In genomic region chr10:77866598-77866997, GRCh38 we compare ENCODE assay signal across 22 cellular contexts. TPM values are rescaled to one million over a fixed set of nuclear protein-coding genes. Genes with fewer than 3 reads are reported as not detected.
DNase-seq lines count a peak whose midpoint lies in the region; ATAC-seq and TF ChIP-seq lines count a peak whose summit lies in the region.
"Had no signal": no experiment of that assay in that cellular context is flagged by ENCODE, and none has a peak within 500 bp of the region (broad histone marks: within the 10 kb centered on the region; RNA-seq: fewer than 3 reads in every experiment).

No MANE protein-coding gene starts in this region.

- 0 out of 2 replicates have a peak, but pooled peaks have one; percentile 34 for ATAC-seq in Panc1
- no peak for ATAC-seq in esophagus mucosa
- ATAC-seq: PC-3; stimulated activated naive CD8-positive, alpha-beta T cell treated with anti-CD3 and anti-CD28 coated beads, Interleukin-15, amount 100 ng/mL, for 72 hours had no signal

- H3K4me1 ChIP-seq in HUES48 (ENCODE audit: control insufficient read depth, insufficient read depth, low read length), result peaks cover 36% of the 10 kb centered on the region
- H3K4me1 ChIP-seq in Panc1 (ENCODE audit: control insufficient read depth, insufficient read depth, low read length), result peaks cover 2% of the 10 kb centered on the region; the same call in 1 of the 2 replicates
- H3K4me1 ChIP-seq in esophagus squamous epithelium, result peaks cover 13 to 91% (median 48%) of the 10 kb centered on the region in 3 donors
- H3K4me1 ChIP-seq in prostate gland (replicated peaks), result peaks cover 10% of the 10 kb centered on the region
- H3K4me1 ChIP-seq: upper lobe of right lung had no signal

- 67 to 87% methylated on average over 1 to 2 of the region's 3 CpGs for WGBS in esophagus squamous epithelium, 2 donors
- WGBS in prostate gland, result 73% methylated on average over 3 of the region's 3 CpGs

- DNase-seq in Panc1 (ENCODE audit: low read depth, low spot score) (no peak), esophagus squamous epithelium (lab: John Stamatoyannopoulos, UW) (no peak), prostate gland (ENCODE audit: low spot score) (no peak), activated gamma-delta T cell treated with Interleukin-2 at 50 U/mL for 16 hours (no peak), foreskin fibroblast (no peak)
- DNase-seq: activated CD4-positive, alpha-beta T cell treated with anti-CD3 and anti-CD28 coated beads for 1 hour; activated naive CD4-positive, alpha-beta T cell treated with anti-CD3 and anti-CD28 coated beads, Interleukin-2, amount 10 ng/mL, durations not matched to agents 7 days and 5 days; activated T-cell treated with anti-CD3 and anti-CD28 coated beads, Interleukin-2, amount 50 U/mL, for 48 hours; dorsolateral prefrontal cortex; erythroblast; GOT3; naive B cell; NCI-H748 treated with DMSO at 0.1 percent for 48 hours; PC-3; stimulated activated CD4-positive, alpha-beta T cell treated with anti-CD3 and anti-CD28 coated beads, Interleukin-12 subunit alpha, Interleukin-12 subunit beta, amount 100 ng/mL, for 4 hours; stimulated activated naive CD8-positive, alpha-beta T cell treated with anti-CD3 and anti-CD28 coated beads, Interleukin-15, amount 100 ng/mL, for 72 hours; T-helper 1 cell; upper lobe of right lung had no signal

- no peak for TF ChIP-seq CTCF in Panc1 (IDR thresholded peaks at IDR 0.05)
- TF ChIP-seq CTCF in esophagus squamous epithelium (IDR thresholded peaks at IDR 0.05), result no peak
- TF ChIP-seq CTCF in prostate gland (IDR thresholded peaks at IDR 0.05), result no peak
- TF ChIP-seq CTCF in foreskin fibroblast (IDR thresholded peaks at IDR 0.05; ENCODE audit: low read depth, low read length), result no peak

- intact Hi-C loops in Panc1 (cut with micrococcal nuclease; ENCODE audit: unreplicated experiment), result no loop called here
- intact Hi-C loops in esophagus squamous epithelium (cut with DNase I), result no loop called here
- intact Hi-C loops in prostate gland (cut with DNase I), result no loop called here

- POLR2A ChIA-PET in Panc1 (lab: Charles Lee), result no interaction called here

- no peak overlapping the region for H3K9ac ChIP-seq in HUES48 (ENCODE audit: low read depth, low read length)

- in situ Hi-C loops in Panc1 (cut with HindIII; ENCODE audit: low pct_unique_long_range_greater_than_20kb, low sequenced_read_pairs), result no loop called here

- no TSS peak for BruUV-seq in Panc1 (replicated peaks; lab: Mats Ljungman, UMichigan)

- CTCF ChIA-PET in Panc1 (lab: Charles Lee), result no interaction called here

- H3K27me3 ChIP-seq in HUES48 (ENCODE audit: control insufficient read depth, insufficient read depth, low read length), result no peaks in the 10 kb centered on the region
- H3K27me3 ChIP-seq in Panc1 (ENCODE audit: control insufficient read depth, insufficient read depth, low read length), result no peaks in the 10 kb centered on the region
- H3K27me3 ChIP-seq in esophagus squamous epithelium, result no peaks in the 10 kb centered on the region
- H3K27me3 ChIP-seq in prostate gland (replicated peaks; ENCODE audit: insufficient read depth), result no peaks in the 10 kb centered on the region
- H3K27me3 ChIP-seq: dorsolateral prefrontal cortex, right atrium auricular region, upper lobe of right lung had no signal

- no peaks in the 10 kb centered on the region for H3K9me3 ChIP-seq in HUES48 (ENCODE audit: control insufficient read depth, insufficient read depth, low read length)
- H3K9me3 ChIP-seq in Panc1 (ENCODE audit: control insufficient read depth, insufficient read depth, low read depth, low read length), result no peaks in the 10 kb centered on the region
- H3K9me3 ChIP-seq in esophagus squamous epithelium, result no peaks in the 10 kb centered on the region
- H3K9me3 ChIP-seq in prostate gland, result no peaks in the 10 kb centered on the region
- H3K9me3 ChIP-seq: right atrium auricular region, upper lobe of right lung had no signal

- TF ChIP-seq POLR2A in esophagus squamous epithelium (IDR thresholded peaks at IDR 0.05) (no peak), prostate gland (IDR thresholded peaks at IDR 0.05) (no peak)

- no peak overlapping the region for H3K4me3 ChIP-seq in HUES48 (ENCODE audit: low read depth, low read length)
- H3K4me3 ChIP-seq in Panc1 (ENCODE audit: low read depth in 2 of 2, low read length in 2 of 2), result no peak overlapping the region
- H3K4me3 ChIP-seq in esophagus squamous epithelium, result no peak overlapping the region
- H3K4me3 ChIP-seq in prostate gland, result no peak overlapping the region
- H3K4me3 ChIP-seq in foreskin fibroblast (ENCODE audit: low read depth in 1 of 2, low read length in 2 of 2), result no peak overlapping the region
- H3K4me3 ChIP-seq: dorsolateral prefrontal cortex, right atrium auricular region, upper lobe of right lung had no signal

- H3K36me3 ChIP-seq in HUES48 (ENCODE audit: control insufficient read depth, insufficient read depth, low read length) (peaks cover 8% of the 10 kb centered on the region), Panc1 (ENCODE audit: control insufficient read depth, insufficient read depth, low read length) (no peaks in the 10 kb centered on the region; the same call in 1 of the 2 replicates), esophagus squamous epithelium (peaks cover 0 to 33% (median 6%) of the 10 kb centered on the region in 3 donors), prostate gland (peaks cover 0 to 3% of the 10 kb centered on the region in 2 donors)
- H3K36me3 ChIP-seq: upper lobe of right lung had no signal

- H3K27ac ChIP-seq in HUES48 (ENCODE audit: low read depth, low read length) (peak overlapping the region; percentile 24), Panc1 (ENCODE audit: low read length) (no peak overlapping the region), esophagus squamous epithelium (peak overlapping the region in 3 of 4 donors; percentile 28 to 66 (median 40)), prostate gland (peak overlapping the region; percentile 72 to 92)
- H3K27ac ChIP-seq: HL-60, right atrium auricular region, upper lobe of right lung had no signal

RNA-seq across cellular contexts. Expression of gene DLG5, which starts 60.0 kb away (rescaled TPM):
- 85.6 TPM for total RNA-seq in Panc1 (2021; ENCODE audit: unreplicated experiment)
- 93.6 TPM for polyA plus RNA-seq in Panc1 (2012; ENCODE audit: insufficient read length)
- total RNA-seq in esophagus squamous epithelium, result 10 to 100 TPM; 34.1 to 50.9 (median 41.3) TPM
- total RNA-seq in prostate gland, result 100 to 1,000 TPM in 1 of 2 donors, 10 to 100 TPM in 1; 72.3 to 134 TPM
- total RNA-seq in esophagus mucosa, result 37.9 TPM
